Comparison of ENCODE assay signal across 10 cellular contexts in genomic region chr1:27887215-27888035, GRCh38. TPM values are rescaled to one million over a fixed set of nuclear protein-coding genes. Genes with fewer than 3 reads are reported as not detected.
DNase-seq lines count a peak whose midpoint lies in the region; ATAC-seq lines count a peak whose summit lies in the region.
"Had no signal": no experiment of that assay in that cellular context is flagged by ENCODE, and none has a peak within 500 bp of the region (broad histone marks: within the 10 kb centered on the region; RNA-seq: fewer than 3 reads in every experiment).

No MANE protein-coding gene starts in this region.

- intact Hi-C loops in activated naive CD4-positive, alpha-beta T cell treated with anti-CD3 and anti-CD28 coated beads for 36 hours (cut with micrococcal nuclease), result no loop called here
- intact Hi-C loops in dendritic cell treated with granulocyte-macrophage colony-stimulating factor and Interleukin-4, amounts not matched to agents 40 ng/mL and 50 ng/mL, for 4 days (cut with micrococcal nuclease), result no loop called here

- no peak overlapping the region for H3K4me3 Mint-ChIP-seq in activated naive CD4-positive, alpha-beta T cell treated with anti-CD3 and anti-CD28 coated beads for 36 hours
- peak overlapping the region; percentile 48 for H3K4me3 Mint-ChIP-seq in dendritic cell treated with granulocyte-macrophage colony-stimulating factor and Interleukin-4, amounts not matched to agents 40 ng/mL and 50 ng/mL, for 4 days
- peak overlapping the region; percentile 59 to 61 for H3K4me3 Mint-ChIP-seq in stimulated activated naive CD8-positive, alpha-beta T cell treated with anti-CD3 and anti-CD28 coated beads, Interleukin-15, amount 100 ng/mL, for 72 hours

- peak; percentile 58 for DNase-seq in activated naive CD4-positive, alpha-beta T cell treated with anti-CD3 and anti-CD28 coated beads for 36 hours
- DNase-seq in activated naive CD4-positive, alpha-beta T cell (lab: John Stamatoyannopoulos, UW), result no peak
- DNase-seq in SIG-M5 (lab: John Stamatoyannopoulos, UW) (peak; percentile 68), DMS53 treated with DMSO at 0.1 percent for 48 hours (lab: John Stamatoyannopoulos, UW; ENCODE audit: unreplicated experiment) (no peak), NCI-H748 treated with DMSO at 0.1 percent for 48 hours (lab: John Stamatoyannopoulos, UW) (no peak), HuH-7 (ENCODE audit: low spot score) (no peak)
- peak in 1 of 2 donors; percentile 61 for DNase-seq in stimulated activated naive CD8-positive, alpha-beta T cell treated with anti-CD3 and anti-CD28 coated beads, Interleukin-15, amount 100 ng/mL, for 72 hours
- DNase-seq: aorta, SHP77 had no signal

- H3K4me1 Mint-ChIP-seq in activated naive CD4-positive, alpha-beta T cell treated with anti-CD3 and anti-CD28 coated beads for 36 hours (ENCODE audit: low read depth), result peaks cover 76% of the 10 kb centered on the region
- peaks cover 87% of the 10 kb centered on the region for H3K4me1 Mint-ChIP-seq in dendritic cell treated with granulocyte-macrophage colony-stimulating factor and Interleukin-4, amounts not matched to agents 40 ng/mL and 50 ng/mL, for 4 days (ENCODE audit: low read depth)
- H3K4me1 Mint-ChIP-seq in stimulated activated naive CD8-positive, alpha-beta T cell treated with anti-CD3 and anti-CD28 coated beads, Interleukin-15, amount 100 ng/mL, for 72 hours, result peaks cover 57% of the 10 kb centered on the region

- peaks cover 51% of the 10 kb centered on the region for H3K36me3 Mint-ChIP-seq in activated naive CD4-positive, alpha-beta T cell treated with anti-CD3 and anti-CD28 coated beads for 36 hours (ENCODE audit: low read depth)
- peaks cover 96% of the 10 kb centered on the region for H3K36me3 Mint-ChIP-seq in dendritic cell treated with granulocyte-macrophage colony-stimulating factor and Interleukin-4, amounts not matched to agents 40 ng/mL and 50 ng/mL, for 4 days (ENCODE audit: low read depth)

- CTCF ChIA-PET in activated naive CD4-positive, alpha-beta T cell treated with anti-CD3 and anti-CD28 coated beads for 36 hours (lab: Charles Lee), result interaction anchor here (0.6 kb wide), 2 partner anchors 34 to 402 kb away, joined by 4 to 5 read pairs; no protein-coding TSS in a partner anchor

- H3K27me3 Mint-ChIP-seq in activated naive CD4-positive, alpha-beta T cell treated with anti-CD3 and anti-CD28 coated beads for 36 hours (ENCODE audit: low read depth), result no peaks in the 10 kb centered on the region
- H3K27me3 Mint-ChIP-seq in dendritic cell treated with granulocyte-macrophage colony-stimulating factor and Interleukin-4, amounts not matched to agents 40 ng/mL and 50 ng/mL, for 4 days, result no peaks in the 10 kb centered on the region
- H3K27me3 Mint-ChIP-seq in stimulated activated naive CD8-positive, alpha-beta T cell treated with anti-CD3 and anti-CD28 coated beads, Interleukin-15, amount 100 ng/mL, for 72 hours, result no peaks in the 10 kb centered on the region

- no peaks in the 10 kb centered on the region for H3K9me3 Mint-ChIP-seq in activated naive CD4-positive, alpha-beta T cell treated with anti-CD3 and anti-CD28 coated beads for 36 hours
- H3K9me3 Mint-ChIP-seq in dendritic cell treated with granulocyte-macrophage colony-stimulating factor and Interleukin-4, amounts not matched to agents 40 ng/mL and 50 ng/mL, for 4 days, result no peaks in the 10 kb centered on the region
- no peaks in the 10 kb centered on the region for H3K9me3 Mint-ChIP-seq in stimulated activated naive CD8-positive, alpha-beta T cell treated with anti-CD3 and anti-CD28 coated beads, Interleukin-15, amount 100 ng/mL, for 72 hours

- peak overlapping the region; percentile 83 for H3K27ac Mint-ChIP-seq in activated naive CD4-positive, alpha-beta T cell treated with anti-CD3 and anti-CD28 coated beads for 36 hours
- H3K27ac Mint-ChIP-seq in dendritic cell treated with granulocyte-macrophage colony-stimulating factor and Interleukin-4, amounts not matched to agents 40 ng/mL and 50 ng/mL, for 4 days, result peak overlapping the region; percentile 95
- peak overlapping the region; percentile 28 to 89 for H3K27ac Mint-ChIP-seq in stimulated activated naive CD8-positive, alpha-beta T cell treated with anti-CD3 and anti-CD28 coated beads, Interleukin-15, amount 100 ng/mL, for 72 hours

- peak; percentile 80 for ATAC-seq in stimulated activated naive CD8-positive, alpha-beta T cell treated with anti-CD3 and anti-CD28 coated beads, Interleukin-15, amount 100 ng/mL, for 72 hours

RNA-seq across cellular contexts. Expression of gene THEMIS2, which starts 15.1 kb away (rescaled TPM):
- total RNA-seq in activated naive CD4-positive, alpha-beta T cell treated with anti-CD3 and anti-CD28 coated beads for 36 hours, result 10 to 100 TPM; 12.9 to 17.5 TPM

RNA-seq across cellular contexts. Expression of gene RPA2, which starts 26.9 kb away (rescaled TPM):
- total RNA-seq in activated naive CD4-positive, alpha-beta T cell treated with anti-CD3 and anti-CD28 coated beads for 36 hours, result 10 to 100 TPM; 62.9 to 76.7 TPM

RNA-seq across cellular contexts. Expression of gene SMPDL3B, which starts 47.4 kb away (rescaled TPM):
- under 1 TPM; 0.52 to 0.72 TPM for total RNA-seq in activated naive CD4-positive, alpha-beta T cell treated with anti-CD3 and anti-CD28 coated beads for 36 hours

RNA-seq across cellular contexts. Expression of gene PPP1R8, which starts 56.8 kb away (rescaled TPM):
- 10 to 100 TPM; 34.1 to 35.8 TPM for total RNA-seq in activated naive CD4-positive, alpha-beta T cell treated with anti-CD3 and anti-CD28 coated beads for 36 hours

Comparison
In these comparisons a context has a peak if more than half of its experiments do, and no peak if none do; other contexts are left out.
1. DNase-seq: peak in activated naive CD4-positive, alpha-beta T cell treated with anti-CD3 and anti-CD28 coated beads for 36 hours (single experiment) and SIG-M5 (single experiment); none in activated naive CD4-positive, alpha-beta T cell (0 of 4), DMS53 treated with DMSO at 0.1 percent for 48 hours (single experiment), NCI-H748 treated with DMSO at 0.1 percent for 48 hours (single experiment) and HuH-7 (single experiment).
2. Peak in every context shown above with its lines, with median percentiles within 50 percentile points of each other: H3K27ac Mint-ChIP-seq.